ENCODE assay signal across 1 cellular context in the genomic region with DNA sequence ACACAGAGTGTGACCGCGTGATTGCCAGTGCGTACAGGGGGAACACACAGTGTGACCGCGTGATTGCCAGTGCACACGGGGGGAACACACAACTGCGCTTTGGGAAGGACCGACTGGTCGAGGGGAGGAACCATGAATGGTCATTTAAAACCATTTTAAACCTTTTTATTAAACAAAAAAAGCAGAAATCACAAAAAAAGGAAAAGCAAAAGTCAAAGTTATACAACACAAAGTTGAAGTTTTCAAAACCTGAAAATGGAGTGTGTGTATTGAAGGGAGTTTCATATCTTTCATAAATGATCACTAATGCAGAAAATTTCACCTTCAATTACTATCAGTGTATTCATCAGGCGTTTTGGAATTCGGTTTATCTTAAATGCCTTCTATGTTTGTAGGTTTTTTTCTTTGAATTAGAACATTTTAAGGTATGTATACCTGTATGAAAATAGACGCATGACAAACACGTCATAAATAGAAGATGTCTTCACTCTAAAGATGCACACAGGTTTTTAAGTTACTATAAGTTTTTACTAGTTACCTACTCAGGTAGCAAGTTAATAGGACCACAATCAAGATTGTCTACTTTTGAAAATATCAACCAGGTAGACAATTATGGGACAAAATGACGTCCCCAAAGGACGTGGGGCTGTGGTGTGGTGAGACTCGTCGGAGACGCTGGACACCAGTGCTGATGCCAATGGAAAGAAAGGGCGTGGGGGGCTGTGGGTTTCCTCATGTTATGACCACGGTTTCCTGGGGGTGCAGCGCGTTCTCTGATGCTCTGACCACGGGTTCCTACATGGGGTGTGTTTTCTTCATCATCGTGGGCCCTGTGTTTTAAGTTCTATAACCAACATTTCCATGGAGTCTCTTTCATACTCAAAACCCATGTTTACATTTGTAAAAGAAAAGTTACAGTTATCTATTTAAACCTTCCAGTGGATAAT.
TF ChIP-seq lines count a peak whose summit lies in the region.

No MANE protein-coding gene starts in this region.

TF ChIP-seq in A549, 52 proteins besides CTCF, POLR2A, EP300 and RAD21:
- TF ChIP-seq, protein P1, sequence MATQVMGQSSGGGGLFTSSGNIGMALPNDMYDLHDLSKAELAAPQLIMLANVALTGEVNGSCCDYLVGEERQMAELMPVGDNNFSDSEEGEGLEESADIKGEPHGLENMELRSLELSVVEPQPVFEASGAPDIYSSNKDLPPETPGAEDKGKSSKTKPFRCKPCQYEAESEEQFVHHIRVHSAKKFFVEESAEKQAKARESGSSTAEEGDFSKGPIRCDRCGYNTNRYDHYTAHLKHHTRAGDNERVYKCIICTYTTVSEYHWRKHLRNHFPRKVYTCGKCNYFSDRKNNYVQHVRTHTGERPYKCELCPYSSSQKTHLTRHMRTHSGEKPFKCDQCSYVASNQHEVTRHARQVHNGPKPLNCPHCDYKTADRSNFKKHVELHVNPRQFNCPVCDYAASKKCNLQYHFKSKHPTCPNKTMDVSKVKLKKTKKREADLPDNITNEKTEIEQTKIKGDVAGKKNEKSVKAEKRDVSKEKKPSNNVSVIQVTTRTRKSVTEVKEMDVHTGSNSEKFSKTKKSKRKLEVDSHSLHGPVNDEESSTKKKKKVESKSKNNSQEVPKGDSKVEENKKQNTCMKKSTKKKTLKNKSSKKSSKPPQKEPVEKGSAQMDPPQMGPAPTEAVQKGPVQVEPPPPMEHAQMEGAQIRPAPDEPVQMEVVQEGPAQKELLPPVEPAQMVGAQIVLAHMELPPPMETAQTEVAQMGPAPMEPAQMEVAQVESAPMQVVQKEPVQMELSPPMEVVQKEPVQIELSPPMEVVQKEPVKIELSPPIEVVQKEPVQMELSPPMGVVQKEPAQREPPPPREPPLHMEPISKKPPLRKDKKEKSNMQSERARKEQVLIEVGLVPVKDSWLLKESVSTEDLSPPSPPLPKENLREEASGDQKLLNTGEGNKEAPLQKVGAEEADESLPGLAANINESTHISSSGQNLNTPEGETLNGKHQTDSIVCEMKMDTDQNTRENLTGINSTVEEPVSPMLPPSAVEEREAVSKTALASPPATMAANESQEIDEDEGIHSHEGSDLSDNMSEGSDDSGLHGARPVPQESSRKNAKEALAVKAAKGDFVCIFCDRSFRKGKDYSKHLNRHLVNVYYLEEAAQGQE (IDR thresholded peaks at IDR 0.05): no peak
- TF ChIP-seq NPAS2 (CRISPR knock-in tag; IDR thresholded peaks at IDR 0.05; ENCODE audit: borderline replicate concordance): no peak
- TF ChIP-seq RFX5 (IDR thresholded peaks at IDR 0.05): no peak
- TF ChIP-seq, protein P2, sequence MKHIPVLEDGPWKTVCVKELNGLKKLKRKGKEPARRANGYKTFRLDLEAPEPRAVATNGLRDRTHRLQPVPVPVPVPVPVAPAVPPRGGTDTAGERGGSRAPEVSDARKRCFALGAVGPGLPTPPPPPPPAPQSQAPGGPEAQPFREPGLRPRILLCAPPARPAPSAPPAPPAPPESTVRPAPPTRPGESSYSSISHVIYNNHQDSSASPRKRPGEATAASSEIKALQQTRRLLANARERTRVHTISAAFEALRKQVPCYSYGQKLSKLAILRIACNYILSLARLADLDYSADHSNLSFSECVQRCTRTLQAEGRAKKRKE (CRISPR knock-in tag; IDR thresholded peaks at IDR 0.05; ENCODE audit: low read depth): no peak
- no peak for TF ChIP-seq CBX8 (IDR thresholded peaks at IDR 0.05)
- TF ChIP-seq HOXB5 (CRISPR knock-in tag; IDR thresholded peaks at IDR 0.05): no peak
- no peak for TF ChIP-seq CEBPB (IDR thresholded peaks at IDR 0.05)
- no peak for TF ChIP-seq CBX2 (IDR thresholded peaks at IDR 0.05; ENCODE audit: borderline replicate concordance, low read depth)
- TF ChIP-seq, protein P3, sequence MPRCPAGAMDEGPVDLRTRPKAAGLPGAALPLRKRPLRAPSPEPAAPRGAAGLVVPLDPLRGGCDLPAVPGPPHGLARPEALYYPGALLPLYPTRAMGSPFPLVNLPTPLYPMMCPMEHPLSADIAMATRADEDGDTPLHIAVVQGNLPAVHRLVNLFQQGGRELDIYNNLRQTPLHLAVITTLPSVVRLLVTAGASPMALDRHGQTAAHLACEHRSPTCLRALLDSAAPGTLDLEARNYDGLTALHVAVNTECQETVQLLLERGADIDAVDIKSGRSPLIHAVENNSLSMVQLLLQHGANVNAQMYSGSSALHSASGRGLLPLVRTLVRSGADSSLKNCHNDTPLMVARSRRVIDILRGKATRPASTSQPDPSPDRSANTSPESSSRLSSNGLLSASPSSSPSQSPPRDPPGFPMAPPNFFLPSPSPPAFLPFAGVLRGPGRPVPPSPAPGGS (IDR thresholded peaks at IDR 0.05): no peak
- no peak for TF ChIP-seq FOSB (CRISPR knock-in tag; IDR thresholded peaks at IDR 0.05)
- TF ChIP-seq, protein P4, sequence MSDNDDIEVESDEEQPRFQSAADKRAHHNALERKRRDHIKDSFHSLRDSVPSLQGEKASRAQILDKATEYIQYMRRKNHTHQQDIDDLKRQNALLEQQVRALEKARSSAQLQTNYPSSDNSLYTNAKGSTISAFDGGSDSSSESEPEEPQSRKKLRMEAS (IDR thresholded peaks at IDR 0.05): no peak
- TF ChIP-seq HEYL (CRISPR knock-in tag; IDR thresholded peaks at IDR 0.05): no peak
